Comparison of ENCODE assay signal across 15 cellular contexts in genomic region chr20:51163996-51164600, GRCh38.
DNase-seq lines count a peak whose midpoint lies in the region; ATAC-seq and TF ChIP-seq lines count a peak whose summit lies in the region.
"Had no signal": no experiment of that assay in that cellular context is flagged by ENCODE, and none has a peak within 500 bp of the region (broad histone marks: within the 10 kb centered on the region; RNA-seq: fewer than 3 reads in every experiment).

No MANE protein-coding gene starts in this region.

- TF ChIP-seq CTCF in mesothelial cell of epicardium (IDR thresholded peaks at IDR 0.05; ENCODE audit: unreplicated experiment) (no peak), foreskin fibroblast (IDR thresholded peaks at IDR 0.05; ENCODE audit: low read depth, low read length) (no peak)

- H3K4me2 ChIP-seq in Karpas-422 (ENCODE audit: low read depth, low read length, poor library complexity, severe bottlenecking): no peak overlapping the region

- no peaks in the 10 kb centered on the region for H3K27me3 ChIP-seq in Karpas-422 (ENCODE audit: low read length)

- no peak overlapping the region for H3K4me3 Mint-ChIP-seq in mesothelial cell of epicardium
- H3K4me3 Mint-ChIP-seq: B cell; CD14-positive monocyte; CD8-positive, alpha-beta memory T cell; HFFc6 had no signal

- H3K9me2 ChIP-seq in Karpas-422 (replicated peaks; ENCODE audit: insufficient read depth, low read length): no peaks in the 10 kb centered on the region

- no peak overlapping the region for H2AFZ ChIP-seq in Karpas-422 (ENCODE audit: low read length)

- H3K27ac Mint-ChIP-seq in mesothelial cell of epicardium: no peak overlapping the region
- H3K27ac Mint-ChIP-seq: B cell; CD14-positive monocyte; CD8-positive, alpha-beta memory T cell; HFFc6 had no signal

- H3K27me3 Mint-ChIP-seq in mesothelial cell of epicardium (ENCODE audit: low read depth): peaks cover 14% of the 10 kb centered on the region

- H3K36me3 ChIP-seq in Karpas-422 (ENCODE audit: insufficient read depth, low read length): no peaks in the 10 kb centered on the region

- DNase-seq in ELF-1 (ENCODE audit: low read depth, low spot score): peak; percentile 40
- DNase-seq in Karpas-422: peak; percentile 29
- DNase-seq in left colon: no peak
- no peak for DNase-seq in mesothelial cell of epicardium (ENCODE audit: low spot score in 2 of 2, unreplicated experiment in 2 of 2)
- DNase-seq in foreskin fibroblast: no peak
- DNase-seq in activated T-cell treated with anti-CD3 and anti-CD28 coated beads, Interleukin-2, amount 50 U/mL, for 48 hours: no peak
- DNase-seq: CD8-positive, alpha-beta memory T cell; DND-41; GF-D8; HCEC 1CT; HFFc6 had no signal

- H3K4me3 ChIP-seq in Karpas-422 (ENCODE audit: low read length): no peak overlapping the region
- no peak overlapping the region for H3K4me3 ChIP-seq in foreskin fibroblast (ENCODE audit: low read depth in 1 of 2, low read length in 2 of 2)

- no peak overlapping the region for H3K9ac ChIP-seq in Karpas-422 (ENCODE audit: low read length)

- peaks cover 2% of the 10 kb centered on the region for H3K4me1 Mint-ChIP-seq in mesothelial cell of epicardium
- H3K4me1 Mint-ChIP-seq: B cell; CD14-positive monocyte; CD8-positive, alpha-beta memory T cell had no signal

- H4K20me1 ChIP-seq in Karpas-422 (ENCODE audit: insufficient read depth, low read depth, low read length): no peaks in the 10 kb centered on the region

- no peaks in the 10 kb centered on the region for H3K4me1 ChIP-seq in Karpas-422 (ENCODE audit: low read length)

- peaks cover 6% of the 10 kb centered on the region for H3K9me3 Mint-ChIP-seq in mesothelial cell of epicardium
- H3K9me3 Mint-ChIP-seq: CD8-positive, alpha-beta memory T cell had no signal

- H3K9me3 ChIP-seq in Karpas-422 (ENCODE audit: low read length): no peaks in the 10 kb centered on the region
- H3K9me3 ChIP-seq: Caco-2 had no signal

- intact Hi-C loops in left colon (cut with DNase I, micrococcal nuclease): no loop called here

- no peak overlapping the region for H3K27ac ChIP-seq in Karpas-422 (ENCODE audit: low read length)

- peak; percentile 18 for ATAC-seq in left colon
- ATAC-seq in GM21576 (IDR thresholded peaks at IDR 0.05; ENCODE audit: unreplicated experiment): no peak

- no peaks in the 10 kb centered on the region for H3K36me3 Mint-ChIP-seq in mesothelial cell of epicardium
- H3K36me3 Mint-ChIP-seq: CD14-positive monocyte; CD8-positive, alpha-beta memory T cell had no signal

- H3K79me2 ChIP-seq in Karpas-422 (ENCODE audit: low read length): no peaks in the 10 kb centered on the region

Comparison
In these comparisons a context has a peak if more than half of its experiments do, and no peak if none do; other contexts are left out.
1. DNase-seq: peak in ELF-1 (single experiment) and Karpas-422 (single experiment); none in left colon (0 of 2), mesothelial cell of epicardium (0 of 2), foreskin fibroblast (0 of 2) and activated T-cell treated with anti-CD3 and anti-CD28 coated beads, Interleukin-2, amount 50 U/mL, for 48 hours (0 of 2).